In genomic region chr12:55743967-55744931, GRCh38 we compare ENCODE assay signal across 8 cellular contexts. TPM values are rescaled to one million over a fixed set of nuclear protein-coding genes. Genes with fewer than 3 reads are reported as not detected.
DNase-seq lines count a peak whose midpoint lies in the region; ATAC-seq and TF ChIP-seq lines count a peak whose summit lies in the region.

No MANE protein-coding gene starts in this region.

- H3K27me3 Mint-ChIP-seq in central memory CD8-positive, alpha-beta T cell, result no peaks in the 10 kb centered on the region

- H3K9me3 Mint-ChIP-seq in central memory CD8-positive, alpha-beta T cell, result no peaks in the 10 kb centered on the region

- H3K9me3 ChIP-seq in mononuclear cell (ENCODE audit: low read depth, low read length) (no peaks in the 10 kb centered on the region), aorta (ENCODE audit: control insufficient read depth, low read length) (no peaks in the 10 kb centered on the region)

- ATAC-seq in central memory CD8-positive, alpha-beta T cell (replicated peaks; ENCODE audit: extremely low read depth, poor library complexity, severe bottlenecking), result no peak
- ATAC-seq in aorta (ENCODE audit: low FRiP score) (peak; percentile 37), HG02884 (IDR thresholded peaks at IDR 0.05; ENCODE audit: unreplicated experiment) (no peak)

- no peaks in the 10 kb centered on the region for H3K36me3 ChIP-seq in aorta (ENCODE audit: control insufficient read depth in 1 of 2, insufficient read depth in 2 of 2, low read length in 1 of 2)

- H3K4me3 Mint-ChIP-seq in central memory CD8-positive, alpha-beta T cell, result peak overlapping the region; percentile 86

- TF ChIP-seq CTCF in LNCaP clone FGC (IDR thresholded peaks at IDR 0.05; ENCODE audit: control insufficient read depth, extremely low read depth, insufficient read depth), result no peak

- H3K4me3 ChIP-seq in LNCaP clone FGC (ENCODE audit: low read depth, low read length), result peak overlapping the region; percentile 56
- H3K4me3 ChIP-seq in mononuclear cell (ENCODE audit: low read length), result peak overlapping the region; percentile 43
- peak overlapping the region; percentile 75 to 97 for H3K4me3 ChIP-seq in aorta (ENCODE audit: low read length in 2 of 2)

- peaks cover 8% of the 10 kb centered on the region for H3K27me3 ChIP-seq in mononuclear cell (ENCODE audit: insufficient read depth, low read length)
- no peaks in the 10 kb centered on the region for H3K27me3 ChIP-seq in aorta (ENCODE audit: control insufficient read depth in 1 of 2, insufficient read depth in 2 of 2, low read length in 1 of 2)

- H3K4me1 ChIP-seq in mononuclear cell (ENCODE audit: insufficient read depth, low read length), result peaks cover 23% of the 10 kb centered on the region
- no peaks in the 10 kb centered on the region for H3K4me1 ChIP-seq in aorta (ENCODE audit: control insufficient read depth in 1 of 2, insufficient read depth in 2 of 2, low read length in 2 of 2)

- WGBS in aorta, 2 donors, result 2 to 4% methylated on average over 25 of the region's 25 CpGs

- DNase-seq in ELR (ENCODE audit: low read depth) (peak; percentile 25), LNCaP clone FGC (ENCODE audit: low read depth) (no peak), aorta (no peak), dermis blood vessel endothelial cell (no peak), NCI-H128 (lab: John Stamatoyannopoulos, UW; ENCODE audit: unreplicated experiment) (no peak)
- no peak for DNase-seq in central memory CD8-positive, alpha-beta T cell (ENCODE audit: low spot score in 2 of 2)

- no peak overlapping the region for H3K27ac ChIP-seq in aorta (ENCODE audit: low read depth in 1 of 2, low read length in 2 of 2)

- intact Hi-C loops in aorta (cut with DNase I), result loop anchor here (5.0 kb wide), 2 partner anchors 83 to 198 kb away; partner anchors contain the start of gene DNAJC14 (in 1 of the 2)

- no peak overlapping the region for H3K27ac Mint-ChIP-seq in central memory CD8-positive, alpha-beta T cell (ENCODE audit: low read depth)

- H3K36me3 Mint-ChIP-seq in central memory CD8-positive, alpha-beta T cell (ENCODE audit: insufficient read depth), result no peaks in the 10 kb centered on the region

- H3K4me1 Mint-ChIP-seq in central memory CD8-positive, alpha-beta T cell, result peaks cover 37% of the 10 kb centered on the region

RNA-seq across cellular contexts. Expression of gene GDF11, which starts 1.3 kb away (rescaled TPM):
- total RNA-seq in mononuclear cell, result 1.8 TPM
- 1 to 10 TPM; 6.6 to 9.4 TPM for total RNA-seq in aorta
- 1 to 10 TPM; 3.0 to 4.2 TPM for polyA plus RNA-seq in aorta
- 1.4 and 5.9 TPM in 2 replicates for total RNA-seq in dermis blood vessel endothelial cell

RNA-seq across cellular contexts. Expression of gene CD63, which starts 15.4 kb away (rescaled TPM):
- total RNA-seq in mononuclear cell (184 TPM), aorta (1,000 to 10,000 TPM; 1,107 to 1,135 TPM), dermis blood vessel endothelial cell (752 and 1,427 TPM in 2 replicates)
- polyA plus RNA-seq in aorta, result 1,000 to 10,000 TPM; 1,323 to 1,532 TPM

RNA-seq across cellular contexts. Expression of gene RDH5, which starts 24.1 kb away (rescaled TPM):
- total RNA-seq in mononuclear cell, result 3.0 TPM
- 10 to 100 TPM; 21.9 to 51.1 TPM for total RNA-seq in aorta
- 10 to 100 TPM; 16.7 to 49.4 TPM for polyA plus RNA-seq in aorta
- total RNA-seq in dermis blood vessel endothelial cell, result 0.74 and 2.2 TPM in 2 replicates

RNA-seq across cellular contexts. Expression of gene BLOC1S1, which starts 28.4 kb away (rescaled TPM):
- 61.8 TPM for total RNA-seq in mononuclear cell
- 100 to 1,000 TPM in 1 of 2 donors, 10 to 100 TPM in 1; 87.3 to 115 TPM for total RNA-seq in aorta
- 100 to 1,000 TPM; 248 to 351 TPM for polyA plus RNA-seq in aorta
- total RNA-seq in dermis blood vessel endothelial cell, result 55.8 and 61.2 TPM in 2 replicates

RNA-seq across cellular contexts. Expression of gene ITGA7, which starts 36.5 kb away (rescaled TPM):
- total RNA-seq in mononuclear cell (2.0 TPM), aorta (100 to 1,000 TPM; 463 to 747 TPM), dermis blood vessel endothelial cell (0.42 and 0.68 TPM in 2 replicates)
- polyA plus RNA-seq in aorta, result 100 to 1,000 TPM in 1 of 2 donors, 10 to 100 TPM in 1; 76.1 to 633 TPM
